Comparison of ENCODE assay signal across 1 cellular context in genomic region chr10:18217577-18217976, GRCh38.
TF ChIP-seq lines count a peak whose summit lies in the region.

No MANE protein-coding gene starts in this region.

TF ChIP-seq in HepG2, 621 proteins besides CTCF, POLR2A, EP300 and RAD21 (continued from another document):
- TF ChIP-seq SKIL (CRISPR knock-in tag; IDR thresholded peaks at IDR 0.05; ENCODE audit: borderline replicate concordance) (no peak), ZNF646 (CRISPR knock-in tag; IDR thresholded peaks at IDR 0.05) (no peak), SMAD1 (CRISPR knock-in tag; IDR thresholded peaks at IDR 0.05; ENCODE audit: borderline replicate concordance, low read depth) (no peak), YY1 (IDR thresholded peaks at IDR 0.05; ENCODE audit: insufficient read depth, insufficient replicate concordance, low read depth, low read length) (no peak), SIX4 (CRISPR knock-in tag; IDR thresholded peaks at IDR 0.05) (no peak), ZSCAN12 (CRISPR knock-in tag; IDR thresholded peaks at IDR 0.05) (no peak), HNRNPUL1 (IDR thresholded peaks at IDR 0.05; ENCODE audit: low read depth, low read length) (no peak)
